Comparison of ENCODE assay signal across 1 cellular context in the genomic region with DNA sequence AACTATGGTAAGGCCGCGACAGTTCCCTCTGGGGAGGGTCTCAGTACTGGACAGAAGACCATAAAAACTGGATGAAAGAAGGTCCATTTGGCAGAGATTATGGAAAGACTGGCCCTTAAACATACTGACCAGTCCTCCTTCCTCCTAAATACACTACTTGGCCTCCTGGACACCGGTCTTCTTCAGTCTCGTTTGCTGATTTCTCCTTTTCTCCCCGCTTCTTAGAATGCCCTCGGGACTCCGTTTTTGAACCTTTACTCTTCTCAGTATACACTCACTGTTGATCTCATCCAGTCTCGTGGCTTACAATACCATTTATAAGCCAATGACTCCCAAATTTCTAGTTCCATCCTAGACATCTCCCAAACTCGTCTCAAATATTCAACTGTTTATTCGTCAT.
TF ChIP-seq lines count a peak whose summit lies in the region.

No MANE protein-coding gene starts in this region.

TF ChIP-seq in endothelial cell of umbilical vein, 7 proteins besides CTCF, POLR2A, EP300 and RAD21:
- TF ChIP-seq JUN (IDR thresholded peaks at IDR 0.05; ENCODE audit: borderline replicate concordance, insufficient read depth, insufficient read length, low read depth) (no peak), POLR2AphosphoS5 (IDR thresholded peaks at IDR 0.05; ENCODE audit: insufficient read depth, low read depth, low read length) (no peak), EZH2 (IDR thresholded peaks at IDR 0.05; ENCODE audit: borderline replicate concordance, low read depth, low read length, severe bottlenecking) (no peak), FOS (IDR thresholded peaks at IDR 0.05; ENCODE audit: borderline replicate concordance, insufficient read depth, low read length) (no peak), GATA2 (IDR thresholded peaks at IDR 0.05; ENCODE audit: insufficient read depth, insufficient read length, low read depth, low read length) (no peak), MYC (IDR thresholded peaks at IDR 0.05; ENCODE audit: low read depth, low read length) (no peak)
- TF ChIP-seq, protein P1, sequence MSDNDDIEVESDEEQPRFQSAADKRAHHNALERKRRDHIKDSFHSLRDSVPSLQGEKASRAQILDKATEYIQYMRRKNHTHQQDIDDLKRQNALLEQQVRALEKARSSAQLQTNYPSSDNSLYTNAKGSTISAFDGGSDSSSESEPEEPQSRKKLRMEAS (IDR thresholded peaks at IDR 0.05; ENCODE audit: insufficient read depth, insufficient read length): no peak
